33 cellular contexts compared by ENCODE assay signal in genomic region chr18:31203794-31204148, GRCh38. TPM values are rescaled to one million over a fixed set of nuclear protein-coding genes. Genes with fewer than 3 reads are reported as not detected.
DNase-seq lines count a peak whose midpoint lies in the region; ATAC-seq, FAIRE-seq and TF ChIP-seq lines count a peak whose summit lies in the region.
"Had no signal": no experiment of that assay in that cellular context is flagged by ENCODE, and none has a peak within 500 bp of the region (broad histone marks: within the 10 kb centered on the region; RNA-seq: fewer than 3 reads in every experiment).

No MANE protein-coding gene starts in this region.

- no peaks in the 10 kb centered on the region for H3K36me3 ChIP-seq in rectal smooth muscle tissue (ENCODE audit: control insufficient read depth, insufficient read depth, low read length)
- H3K36me3 ChIP-seq: heart right ventricle, MG63, pancreas, sigmoid colon, thoracic aorta had no signal

- no peak overlapping the region for H3K27ac Mint-ChIP-seq in activated CD4-positive, alpha-beta T cell treated with anti-CD3 and anti-CD28 coated beads, Interleukin-2, amount 10 ng/mL, durations not matched to agents 24 days and 14 days
- H3K27ac Mint-ChIP-seq: activated naive CD4-positive, alpha-beta T cell treated with anti-CD3 and anti-CD28 coated beads for 36 hours; activated T-cell treated with anti-CD3 and anti-CD28 coated beads, Interleukin-2, amount 50 U/mL, for 72 hours; CD4-positive, alpha-beta T cell; IgD-negative memory B cell; natural killer cell had no signal

- H3K27ac ChIP-seq in VCaP = peak overlapping the region; percentile 89
- H3K27ac ChIP-seq in rectal smooth muscle tissue (ENCODE audit: low read depth, low read length) = no peak overlapping the region
- H3K27ac ChIP-seq: pancreas, sigmoid colon, thoracic aorta had no signal

- TF ChIP-seq POLR2A in GM12892 (IDR thresholded peaks at IDR 0.05; ENCODE audit: low read depth, low read length) = no peak

- no peak overlapping the region for H3K9ac ChIP-seq in rectal smooth muscle tissue (ENCODE audit: low read length)

- H3K36me3 Mint-ChIP-seq in activated CD4-positive, alpha-beta T cell treated with anti-CD3 and anti-CD28 coated beads, Interleukin-2, amount 10 ng/mL, durations not matched to agents 24 days and 14 days (ENCODE audit: low read depth) = no peaks in the 10 kb centered on the region
- H3K36me3 Mint-ChIP-seq: IgD-negative memory B cell, natural killer cell had no signal

- H3K27me3 Mint-ChIP-seq in activated CD4-positive, alpha-beta T cell treated with anti-CD3 and anti-CD28 coated beads, Interleukin-2, amount 10 ng/mL, durations not matched to agents 24 days and 14 days = no peaks in the 10 kb centered on the region
- H3K27me3 Mint-ChIP-seq: IgD-negative memory B cell had no signal

- no peaks in the 10 kb centered on the region for H3K4me1 ChIP-seq in rectal smooth muscle tissue (ENCODE audit: control insufficient read depth, insufficient read depth, low read length)
- H3K4me1 ChIP-seq: sigmoid colon had no signal

- H3K27me3 ChIP-seq in rectal smooth muscle tissue (ENCODE audit: control insufficient read depth, insufficient read depth, low read length) = no peaks in the 10 kb centered on the region
- H3K27me3 ChIP-seq: heart right ventricle, MG63, pancreas, sigmoid colon had no signal

- FAIRE-seq in GM12892 (lab: Jason Lieb, UNC) = peak; percentile 87
- FAIRE-seq: pancreas had no signal

- no peaks in the 10 kb centered on the region for H3K9me3 Mint-ChIP-seq in activated CD4-positive, alpha-beta T cell treated with anti-CD3 and anti-CD28 coated beads, Interleukin-2, amount 10 ng/mL, durations not matched to agents 24 days and 14 days
- H3K9me3 Mint-ChIP-seq: activated naive CD4-positive, alpha-beta T cell treated with anti-CD3 and anti-CD28 coated beads for 36 hours had no signal

- ATAC-seq in left lobe of liver (peak; percentile 9), HG03135 (IDR thresholded peaks at IDR 0.05; ENCODE audit: unreplicated experiment) (no peak)
- ATAC-seq: activated T-cell treated with anti-CD3 and anti-CD28 coated beads, Interleukin-2, amount 50 U/mL, for 72 hours; stimulated activated naive CD8-positive, alpha-beta T cell treated with anti-CD3 and anti-CD28 coated beads, Interleukin-15, Interleukin-2, amounts not matched to agents 100 U/mL and 50 U/mL, for 24 hours had no signal

- no peaks in the 10 kb centered on the region for H3K4me1 Mint-ChIP-seq in activated CD4-positive, alpha-beta T cell treated with anti-CD3 and anti-CD28 coated beads, Interleukin-2, amount 10 ng/mL, durations not matched to agents 24 days and 14 days
- H3K4me1 Mint-ChIP-seq: IgD-negative memory B cell, natural killer cell had no signal

- no peak overlapping the region for H3K4me3 Mint-ChIP-seq in activated CD4-positive, alpha-beta T cell treated with anti-CD3 and anti-CD28 coated beads, Interleukin-2, amount 10 ng/mL, durations not matched to agents 24 days and 14 days
- H3K4me3 Mint-ChIP-seq: activated naive CD4-positive, alpha-beta T cell treated with anti-CD3 and anti-CD28 coated beads for 36 hours; activated T-cell treated with anti-CD3 and anti-CD28 coated beads, Interleukin-2, amount 50 U/mL, for 72 hours; CD4-positive, alpha-beta T cell; IgD-negative memory B cell; natural killer cell had no signal

- H3K4me3 ChIP-seq in rectal smooth muscle tissue (ENCODE audit: low read length) = peak overlapping the region; percentile 17
- H3K4me3 ChIP-seq: MG63, pancreas, sigmoid colon, thoracic aorta had no signal

- intact Hi-C loops in activated CD4-positive, alpha-beta T cell treated with anti-CD3 and anti-CD28 coated beads, Interleukin-2, amount 10 ng/mL, durations not matched to agents 24 days and 14 days (cut with micrococcal nuclease) = no loop called here

- no peak for TF ChIP-seq CTCF in VCaP (conservative IDR thresholded peaks at IDR 0.05)

- DNase-seq in GM12892 (ENCODE audit: insufficient read length) (no peak), left lobe of liver (ENCODE audit: low spot score) (no peak)
- no peak for DNase-seq in activated naive CD4-positive, alpha-beta T cell treated with anti-CD3 and anti-CD28 coated beads, Interleukin-2, amount 50 U/mL, for 16 hours
- DNase-seq in activated CD4-positive, alpha-beta T cell treated with anti-CD3 and anti-CD28 coated beads, Interleukin-2, amount 10 ng/mL, durations not matched to agents 24 days and 14 days = no peak
- DNase-seq in activated naive CD4-positive, alpha-beta T cell treated with Interleukin-2 at 50 U/mL for 16 hours = no peak
- DNase-seq: activated CD4-positive, alpha-beta T cell treated with anti-CD3 and anti-CD28 coated beads, Interleukin-2, amount 50 U/mL, for 4 hours; activated CD4-positive, CD25-positive, alpha-beta regulatory T cell; activated naive CD4-positive, alpha-beta T cell treated with anti-CD3 and anti-CD28 coated beads for 36 hours; activated T-cell treated with anti-CD3 and anti-CD28 coated beads, Interleukin-2, amount 50 U/mL, for 72 hours; amniotic stem cell; CD4-positive, alpha-beta T cell; effector CD8-positive, alpha-beta T cell; foreskin fibroblast; mesendoderm; MG63; natural killer cell; NCI-H1417; NCI-H2081; NCI-H226; NCI-H774; pancreas; sigmoid colon; stimulated activated naive CD8-positive, alpha-beta T cell treated with anti-CD3 and anti-CD28 coated beads, Interleukin-15, Interleukin-2, amounts not matched to agents 100 U/mL and 50 U/mL, for 24 hours; T-helper 1 cell had no signal

RNA-seq across cellular contexts. Expression of gene DSC1, which starts 41.1 kb away (rescaled TPM):
- not detected for polyA plus RNA-seq in GM12892 (2012; ENCODE audit: missing spikeins)
- not detected for total RNA-seq in left lobe of liver
- not detected in 2 replicates for total RNA-seq in activated CD4-positive, alpha-beta T cell treated with anti-CD3 and anti-CD28 coated beads, Interleukin-2, amount 10 ng/mL, durations not matched to agents 24 days and 14 days
- total RNA-seq: Daoy, pancreas, RPMI7951, sigmoid colon, SK-MEL-5 had no signal
- polyA plus RNA-seq: pancreas had no signal
